In genomic region chr7:1193593-1194424, GRCh38 we compare ENCODE assay signal across 8 cellular contexts. TPM values are rescaled to one million over a fixed set of nuclear protein-coding genes. Genes with fewer than 3 reads are reported as not detected.
DNase-seq lines count a peak whose midpoint lies in the region; ATAC-seq and TF ChIP-seq lines count a peak whose summit lies in the region.

No MANE protein-coding gene starts in this region.

- no peak for TF ChIP-seq EP300 in upper lobe of left lung (IDR thresholded peaks at IDR 0.05)

- no peak for TF ChIP-seq POLR2A in HCT116 (IDR thresholded peaks at IDR 0.05; ENCODE audit: borderline replicate concordance, extremely low read depth, insufficient read depth, insufficient read length)
- no peak for TF ChIP-seq POLR2A in right lobe of liver (IDR thresholded peaks at IDR 0.05)
- TF ChIP-seq POLR2A in upper lobe of left lung (IDR thresholded peaks at IDR 0.05), result no peak

- no TSS peak for BruUV-seq in HCT116 (replicated peaks; lab: Mats Ljungman, UMichigan)

- WGBS in right lobe of liver (ENCODE audit: insufficient coverage, low coverage, low lambda C conversion rate, missing lambda C conversion rate), result 25% methylated on average over 10 of the region's 36 CpGs
- WGBS in upper lobe of left lung, 2 donors, result 32% methylated on average over 15 to 34 of the region's 36 CpGs

- peak; percentile 73 to 90 (median 75) for TF ChIP-seq CTCF in HCT116 (IDR thresholded peaks at IDR 0.05 in 2 of 3, conservative IDR thresholded peaks at IDR 0.05 in 1 of 3; ENCODE audit: borderline replicate concordance in 1 of 3, insufficient read depth in 1 of 3, low read depth in 2 of 3, low read length in 2 of 3)
- peak; percentile 42 for TF ChIP-seq CTCF in cardiac fibroblast (IDR thresholded peaks at IDR 0.05; ENCODE audit: low read depth, low read length)
- TF ChIP-seq CTCF in right lobe of liver (IDR thresholded peaks at IDR 0.05), result peak; percentile 47 to 64 (median 52)
- peak in 3 of 6 experiments; percentile 30 to 60 (median 47) for TF ChIP-seq CTCF in upper lobe of left lung (IDR thresholded peaks at IDR 0.05)

- H2AFZ ChIP-seq in HCT116 (ENCODE audit: low read depth, low read length, poor library complexity, severe bottlenecking), result peak overlapping the region; percentile 8

- H3K27ac ChIP-seq in HCT116 (ENCODE audit: low read depth, low read length), result no peak overlapping the region
- H3K27ac ChIP-seq in right lobe of liver, result no peak overlapping the region
- H3K27ac ChIP-seq in upper lobe of left lung, result no peak overlapping the region

- H3K9me3 ChIP-seq in HCT116 (ENCODE audit: control insufficient read depth in 1 of 2, insufficient read depth in 1 of 2, low read depth in 1 of 2, low read length in 2 of 2), result no peaks in the 10 kb centered on the region
- no peaks in the 10 kb centered on the region for H3K9me3 ChIP-seq in right lobe of liver
- no peaks in the 10 kb centered on the region for H3K9me3 ChIP-seq in upper lobe of left lung

- H3K4me1 ChIP-seq in HCT116 (ENCODE audit: control insufficient read depth in 1 of 2, insufficient read depth in 2 of 2, low read length in 2 of 2), result peaks cover 0 to 6% of the 10 kb centered on the region in 2 experiments; a peak in 2 of 4 replicates
- no peaks in the 10 kb centered on the region for H3K4me1 ChIP-seq in right lobe of liver
- H3K4me1 ChIP-seq in upper lobe of left lung, result peaks cover 0 to 7% (median 3%) of the 10 kb centered on the region in 4 donors

- peak overlapping the region; percentile 14; the same call in 1 of the 2 replicates for H3K4me2 ChIP-seq in HCT116 (ENCODE audit: low read length)

- RAD21 ChIA-PET in HCT116 (lab: Charles Lee; ENCODE audit: low non-redundant PET in 1 of 2, low total read pairs in 2 of 2, uncharacterized antibody in 2 of 2, unreplicated experiment in 2 of 2), result interaction anchor here in 1 of 2 experiments (1.2 kb wide), 1 partner anchor 218 kb away, joined by 3 read pairs; no protein-coding TSS in a partner anchor

- ATAC-seq in HCT116 (peak; percentile 99), SK-N-SH treated with all-trans-retinoic acid at 6 μM for 48 hours (peak; percentile 93), right lobe of liver (peak; percentile 90 to 98 (median 96)), upper lobe of left lung (ENCODE audit: low FRiP score in 2 of 2) (peak; percentile 42 to 54)

- intact Hi-C loops in HCT116 (cut with micrococcal nuclease), result loop anchor here (1.0 kb wide), 3 partner anchors 219 to 280 kb away; no protein-coding TSS in a partner anchor
- intact Hi-C loops in right lobe of liver (cut with DNase I), result no loop called here

- no peaks in the 10 kb centered on the region for H4K20me1 ChIP-seq in HCT116 (ENCODE audit: insufficient read depth)

- POLR2A ChIA-PET in HCT116 (lab: Charles Lee), result interaction anchor here (0.6 kb wide), 1 partner anchor 267 kb away, joined by 3 read pairs; no protein-coding TSS in a partner anchor

- no peaks in the 10 kb centered on the region for H3K79me2 ChIP-seq in HCT116 (ENCODE audit: insufficient read depth, low read length)

- CTCF ChIA-PET in HCT116 (lab: Charles Lee), result interaction anchor here (1.2 to 4.3 kb wide), 6 partner anchors 11 to 365 kb away, joined by 3 to 26 read pairs (median 5); partner anchors contain the start of gene TMEM184A

- H3K9me2 ChIP-seq in HCT116 (ENCODE audit: insufficient read depth), result no peaks in the 10 kb centered on the region

- DNase-seq in CD1c-positive myeloid dendritic cell (ENCODE audit: extremely low spot score), result peak; percentile 39
- peak; percentile 40 for DNase-seq in HCT116 (ENCODE audit: low read depth, low spot score)
- peak; percentile 51 to 61 for DNase-seq in cardiac fibroblast (ENCODE audit: low read depth in 2 of 2)
- DNase-seq in right lobe of liver, result peak; percentile 66 to 76 (median 70)
- peak; percentile 47 to 83 for DNase-seq in upper lobe of left lung
- no peak for DNase-seq in foreskin melanocyte
- DNase-seq in NCI-H1930 (lab: John Stamatoyannopoulos, UW), result no peak

- H3K4me3 ChIP-seq in HCT116 (replicated peaks in 1 of 2; ENCODE audit: low read depth in 1 of 2, low read length in 2 of 2), result no peak overlapping the region
- no peak overlapping the region for H3K4me3 ChIP-seq in cardiac fibroblast (replicated peaks in 1 of 2; ENCODE audit: low read depth in 2 of 2, low read length in 2 of 2)
- H3K4me3 ChIP-seq in right lobe of liver, result no peak overlapping the region
- H3K4me3 ChIP-seq in upper lobe of left lung, result no peak overlapping the region

- H3K9ac ChIP-seq in HCT116 (ENCODE audit: low read length), result no peak overlapping the region

- H3K27me3 ChIP-seq in HCT116 (ENCODE audit: insufficient read depth, low read length), result peaks cover 6% of the 10 kb centered on the region; the same call in 1 of the 2 replicates
- no peaks in the 10 kb centered on the region for H3K27me3 ChIP-seq in right lobe of liver
- H3K27me3 ChIP-seq in upper lobe of left lung, result no peaks in the 10 kb centered on the region

- peak; percentile 97 for TF ChIP-seq RAD21 in HCT116 (IDR thresholded peaks at IDR 0.05; ENCODE audit: low read depth)

- H3K36me3 ChIP-seq in HCT116 (ENCODE audit: control insufficient read depth in 1 of 2, insufficient read depth in 2 of 2, low read length in 2 of 2) (no peaks in the 10 kb centered on the region), right lobe of liver (no peaks in the 10 kb centered on the region), upper lobe of left lung (no peaks in the 10 kb centered on the region)

TF ChIP-seq in HCT116, 20 proteins besides CTCF, POLR2A, EP300 and RAD21:
- no peak for TF ChIP-seq SIN3A (IDR thresholded peaks at IDR 0.05; ENCODE audit: low read depth)
- TF ChIP-seq ATF3 (IDR thresholded peaks at IDR 0.05), result no peak
- TF ChIP-seq MAX (IDR thresholded peaks at IDR 0.05), result peak; percentile 85
- peak; percentile 9 for TF ChIP-seq TCF7L2 (IDR thresholded peaks at IDR 0.05; ENCODE audit: borderline replicate concordance, extremely low read depth, insufficient read depth, insufficient read length)
- TF ChIP-seq CEBPB (IDR thresholded peaks at IDR 0.05; ENCODE audit: low read depth), result no peak
- TF ChIP-seq ZNF274 (IDR thresholded peaks at IDR 0.05; ENCODE audit: low read depth, low read length), result no peak

TF ChIP-seq in SK-N-SH treated with all-trans-retinoic acid at 6 μM for 48 hours, 23 proteins besides CTCF, POLR2A, EP300 and RAD21:
- no peak for TF ChIP-seq CREB5 (CRISPR knock-in tag; IDR thresholded peaks at IDR 0.05; ENCODE audit: low read depth)
- no peak for TF ChIP-seq ZC3H10 (CRISPR knock-in tag; IDR thresholded peaks at IDR 0.05)
- TF ChIP-seq PPARA (CRISPR knock-in tag; IDR thresholded peaks at IDR 0.05; ENCODE audit: borderline replicate concordance), result no peak
TF ChIP-seq in SK-N-SH treated with all-trans-retinoic acid at 6 μM for 48 hours: peak in this region for 0.

RNA-seq across cellular contexts. Expression of gene ZFAND2A, which starts 33.8 kb away (rescaled TPM):
- total RNA-seq in HCT116 (2021; ENCODE audit: unreplicated experiment) (19.1 TPM), right lobe of liver (10 to 100 TPM; 24.3 to 43.1 (median 31.8) TPM), upper lobe of left lung (10 to 100 TPM; 12.5 to 45.1 (median 21.6) TPM)
- 30.7 and 36.2 TPM in 2 replicates for polyA plus RNA-seq in HCT116 (2012)

RNA-seq across cellular contexts. Expression of gene UNCX, which starts 38.9 kb away (rescaled TPM):
- total RNA-seq in HCT116 (2021; ENCODE audit: unreplicated experiment) (not detected), right lobe of liver (not detected), upper lobe of left lung (not detected)
- polyA plus RNA-seq in HCT116 (2012), result not detected in 2 replicates

Comparison
In these comparisons a context has a peak if more than half of its experiments do, and no peak if none do; other contexts are left out.
1. DNase-seq: peak in CD1c-positive myeloid dendritic cell (single experiment), HCT116 (single experiment), cardiac fibroblast (2 of 2), right lobe of liver (3 of 3) and upper lobe of left lung (2 of 2); none in foreskin melanocyte (single experiment) and NCI-H1930 (0 of 2).
2. ATAC-seq: peak in every context shown above with its lines; median percentile 99 in HCT116; 96 in right lobe of liver; 93 in SK-N-SH treated with all-trans-retinoic acid at 6 μM for 48 hours; 48 in upper lobe of left lung.